In the genomic region with DNA sequence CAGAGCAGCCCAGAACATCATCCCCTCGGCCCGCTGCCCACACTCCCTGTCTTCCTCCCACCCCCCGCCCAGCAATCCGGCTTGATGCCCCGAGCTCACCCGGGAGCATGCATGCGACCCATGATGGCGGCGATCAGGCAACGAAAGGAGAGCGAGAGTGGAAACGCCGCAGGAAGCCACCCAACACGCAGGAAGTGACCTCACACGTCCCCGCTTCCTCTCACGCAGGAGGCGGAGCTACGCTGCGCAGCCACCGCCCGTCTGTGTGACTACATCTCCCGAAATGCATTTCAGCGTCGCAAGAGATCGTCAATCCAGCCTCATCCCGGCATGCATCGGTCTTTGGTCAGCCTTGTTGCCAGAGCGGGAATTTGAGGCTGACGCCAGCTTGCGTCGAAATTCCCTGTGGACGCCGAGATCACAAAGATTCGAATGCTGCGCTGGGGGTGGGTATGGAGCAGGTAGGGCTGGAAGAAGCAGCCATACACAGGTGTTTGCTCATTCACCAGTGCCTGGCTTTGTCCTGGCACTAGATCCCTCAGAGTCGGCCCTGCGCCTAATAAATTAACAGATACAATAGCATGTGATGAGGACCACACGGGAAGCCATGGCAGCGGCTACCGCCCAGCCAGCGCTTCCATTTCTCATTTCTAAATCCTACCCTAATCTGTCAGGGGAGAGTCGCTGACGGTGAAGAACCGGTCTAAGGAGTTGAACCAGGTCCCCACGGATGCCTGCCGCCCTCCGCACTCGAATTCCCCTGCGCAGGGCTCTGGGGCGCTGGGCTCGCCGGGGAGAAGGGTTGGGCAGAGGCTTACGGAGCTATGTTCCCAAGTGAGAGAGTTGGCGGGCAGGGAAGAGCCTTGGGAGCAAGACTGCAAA, we compare ENCODE assay signal across 8 cellular contexts. TPM values are rescaled to one million over a fixed set of nuclear protein-coding genes. Genes with fewer than 3 reads are reported as not detected.
DNase-seq lines count a peak whose midpoint lies in the region; ATAC-seq, FAIRE-seq and TF ChIP-seq lines count a peak whose summit lies in the region.

Gene RPS13, minus strand, starts transcription at position 148 of the 882 bp plus-strand sequence. Its CDS starts 26 bp downstream, at position 122.

- DNase-seq in NCI-H2029 (lab: John Stamatoyannopoulos, UW), result peak; percentile 99
- peak; percentile 92 for DNase-seq in T-helper 22 cell (ENCODE audit: low read depth)
- DNase-seq in astrocyte (ENCODE audit: low read depth), result peak; percentile 97
- DNase-seq in hepatic stellate cell (ENCODE audit: low spot score), result peak; percentile 97
- peak; percentile 98 for DNase-seq in aorta

- WGBS in aorta, 2 donors, result 0% methylated on average over 55 of the region's 55 CpGs

- peak within 1 kb of the TSS; percentile 99 for H3K4me2 ChIP-seq in astrocyte (ENCODE audit: low read length)

- H3K36me3 ChIP-seq in astrocyte (ENCODE audit: insufficient read depth, low read length) (peaks cover 27% of the 10 kb centered on the region), rectal smooth muscle tissue (ENCODE audit: control insufficient read depth, insufficient read depth, low read length) (peaks cover 13% of the 10 kb centered on the region), aorta (ENCODE audit: control insufficient read depth in 1 of 2, insufficient read depth in 2 of 2, low read length in 1 of 2) (peaks cover 2 to 5% of the 10 kb centered on the region in 2 donors)

- peak within 1 kb of the TSS; percentile 97 for H3K27ac Mint-ChIP-seq in astrocyte (ENCODE audit: unreplicated experiment)

- peak within 1 kb of the TSS; percentile 98 for H3K4me3 Mint-ChIP-seq in astrocyte (ENCODE audit: unreplicated experiment)

- H3K4me3 ChIP-seq in astrocyte (ENCODE audit: insufficient read depth, low read depth, low read length), result peak within 1 kb of the TSS; percentile 98
- H3K4me3 ChIP-seq in rectal smooth muscle tissue (ENCODE audit: low read length), result peak within 1 kb of the TSS; percentile 68
- peak within 1 kb of the TSS; percentile 73 to 84 for H3K4me3 ChIP-seq in aorta (ENCODE audit: low read length in 2 of 2)

- H3K27me3 ChIP-seq in astrocyte (ENCODE audit: insufficient read depth, low read length), result no peaks in the 10 kb centered on the region
- H3K27me3 ChIP-seq in rectal smooth muscle tissue (ENCODE audit: control insufficient read depth, insufficient read depth, low read length), result no peaks in the 10 kb centered on the region
- H3K27me3 ChIP-seq in aorta (ENCODE audit: control insufficient read depth in 1 of 2, insufficient read depth in 2 of 2, low read length in 1 of 2), result no peaks in the 10 kb centered on the region

- H3K4me1 Mint-ChIP-seq in astrocyte (ENCODE audit: low read depth, unreplicated experiment), result peaks cover 27% of the 10 kb centered on the region

- H4K20me1 ChIP-seq in astrocyte (ENCODE audit: insufficient read depth, low read length), result peaks cover 35% of the 10 kb centered on the region

- peaks cover 11% of the 10 kb centered on the region for H3K36me3 Mint-ChIP-seq in astrocyte (ENCODE audit: low read depth, unreplicated experiment)

- no peaks in the 10 kb centered on the region for H3K27me3 Mint-ChIP-seq in astrocyte (ENCODE audit: low read depth, unreplicated experiment)

- peak; percentile 69 for FAIRE-seq in astrocyte (lab: Jason Lieb, UNC)

- TF ChIP-seq POLR2A in GM18505 (IDR thresholded peaks at IDR 0.05; ENCODE audit: borderline replicate concordance, extremely low read depth, insufficient read depth, insufficient read length), result peak; percentile 97

- peak within 1 kb of the TSS; percentile 92 for H2AFZ ChIP-seq in astrocyte (ENCODE audit: low read depth, low read length)

- H3K27ac ChIP-seq in astrocyte (ENCODE audit: low read depth, low read length) (peak within 1 kb of the TSS; percentile 94), rectal smooth muscle tissue (ENCODE audit: low read depth, low read length) (peak within 1 kb of the TSS; percentile 77), aorta (ENCODE audit: low read depth in 1 of 2, low read length in 2 of 2) (peak within 1 kb of the TSS; percentile 37 to 55)

- H3K79me2 ChIP-seq in astrocyte (ENCODE audit: insufficient read depth, low read length), result peaks cover 33% of the 10 kb centered on the region

- no peaks in the 10 kb centered on the region for H3K9me3 ChIP-seq in astrocyte (ENCODE audit: insufficient read depth, low read depth, low read length)
- no peaks in the 10 kb centered on the region for H3K9me3 ChIP-seq in aorta (ENCODE audit: control insufficient read depth, low read length)

- H3K4me1 ChIP-seq in astrocyte (ENCODE audit: insufficient read depth, low read length) (peaks cover 3% of the 10 kb centered on the region), rectal smooth muscle tissue (ENCODE audit: control insufficient read depth, insufficient read depth, low read length) (peaks cover 3% of the 10 kb centered on the region), aorta (ENCODE audit: control insufficient read depth in 1 of 2, insufficient read depth in 2 of 2, low read length in 2 of 2) (peaks cover 0 to 3% of the 10 kb centered on the region in 2 donors)

- intact Hi-C loops in aorta (cut with DNase I), result loop anchor here (5.0 to 10.0 kb wide), 4 partner anchors 127 to 285 kb away; partner anchors contain the start of genes NUCB2 (in 2 of the 2) and PIK3C2A (in 1 of the 2)

- no peaks in the 10 kb centered on the region for H3K9me3 Mint-ChIP-seq in astrocyte (ENCODE audit: unreplicated experiment)

- H3K9ac ChIP-seq in astrocyte (ENCODE audit: low read length) (peak within 1 kb of the TSS; percentile 99), rectal smooth muscle tissue (ENCODE audit: low read length) (peak within 1 kb of the TSS; percentile 58)

- no peak for TF ChIP-seq CTCF in astrocyte (IDR thresholded peaks at IDR 0.05; ENCODE audit: insufficient read depth, low read depth, low read length)

- ATAC-seq in GM18505 (IDR thresholded peaks at IDR 0.05; ENCODE audit: unreplicated experiment) (peak; percentile 96), HG02973 (IDR thresholded peaks at IDR 0.05; ENCODE audit: unreplicated experiment) (peak; percentile 95), aorta (ENCODE audit: low FRiP score) (peak; percentile 99)

RNA-seq across cellular contexts. Expression of gene RPS13, which starts in this region (rescaled TPM):
- 753 and 856 TPM in 2 replicates for total RNA-seq in astrocyte
- total RNA-seq in aorta, result 100 to 1,000 TPM; 699 to 761 TPM
- polyA plus RNA-seq in aorta, result 1,000 to 10,000 TPM; 2,046 to 4,498 TPM

Comparison
In these comparisons a context has a peak if more than half of its experiments do, and no peak if none do; other contexts are left out.
1. Peak in every context shown above with its lines: DNase-seq, ATAC-seq, H3K4me3 ChIP-seq and H3K27ac ChIP-seq.